In the genomic region with DNA sequence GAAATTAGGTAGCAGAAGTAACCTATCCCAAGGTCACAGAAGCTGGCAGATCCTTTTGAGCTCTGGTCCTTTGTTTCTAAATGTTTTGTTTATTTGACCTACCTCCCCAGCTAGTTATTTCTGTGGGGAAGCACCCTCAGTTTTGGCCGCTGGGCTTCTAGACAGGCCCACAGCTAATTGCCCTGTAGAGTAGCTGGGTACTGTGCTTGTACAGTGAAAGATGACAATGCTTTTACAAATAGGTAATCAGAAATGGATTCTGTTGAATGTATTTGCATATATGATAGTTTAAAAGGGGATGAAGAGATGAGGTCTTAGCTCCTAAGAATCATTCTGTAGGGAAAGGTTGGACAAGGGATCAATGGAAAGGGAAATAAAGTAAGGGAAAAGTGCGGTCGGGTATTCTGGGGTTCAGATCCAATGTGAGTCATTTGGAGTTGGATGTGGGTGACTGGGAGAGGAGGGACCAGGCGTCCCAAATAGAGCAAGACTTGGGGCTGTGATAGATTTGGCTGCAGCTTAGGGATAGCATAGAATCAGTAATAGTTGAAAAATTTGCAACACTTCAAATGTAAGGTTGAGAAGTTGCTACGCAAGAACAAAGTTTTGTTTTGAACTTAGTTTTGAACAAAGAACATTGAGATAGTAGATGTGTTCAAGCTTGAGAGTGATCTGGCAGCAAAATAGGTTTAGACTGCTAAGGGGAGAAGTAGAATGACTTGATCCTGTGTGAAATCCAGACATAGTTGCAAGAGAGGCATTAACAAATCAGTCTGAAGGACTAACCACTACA, we compare ENCODE assay signal across 1 cellular context.
TF ChIP-seq lines count a peak whose summit lies in the region.

No MANE protein-coding gene starts in this region.

TF ChIP-seq in IMR-90, 13 proteins besides CTCF, POLR2A, EP300 and RAD21 (continued from another document):
- TF ChIP-seq, protein P1, sequence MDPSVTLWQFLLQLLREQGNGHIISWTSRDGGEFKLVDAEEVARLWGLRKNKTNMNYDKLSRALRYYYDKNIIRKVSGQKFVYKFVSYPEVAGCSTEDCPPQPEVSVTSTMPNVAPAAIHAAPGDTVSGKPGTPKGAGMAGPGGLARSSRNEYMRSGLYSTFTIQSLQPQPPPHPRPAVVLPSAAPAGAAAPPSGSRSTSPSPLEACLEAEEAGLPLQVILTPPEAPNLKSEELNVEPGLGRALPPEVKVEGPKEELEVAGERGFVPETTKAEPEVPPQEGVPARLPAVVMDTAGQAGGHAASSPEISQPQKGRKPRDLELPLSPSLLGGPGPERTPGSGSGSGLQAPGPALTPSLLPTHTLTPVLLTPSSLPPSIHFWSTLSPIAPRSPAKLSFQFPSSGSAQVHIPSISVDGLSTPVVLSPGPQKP (IDR thresholded peaks at IDR 0.05; ENCODE audit: borderline replicate concordance, low read depth, low read length), result no peak
TF ChIP-seq in IMR-90: peak in this region for 0.
